9 cellular contexts compared by ENCODE assay signal in the genomic region with DNA sequence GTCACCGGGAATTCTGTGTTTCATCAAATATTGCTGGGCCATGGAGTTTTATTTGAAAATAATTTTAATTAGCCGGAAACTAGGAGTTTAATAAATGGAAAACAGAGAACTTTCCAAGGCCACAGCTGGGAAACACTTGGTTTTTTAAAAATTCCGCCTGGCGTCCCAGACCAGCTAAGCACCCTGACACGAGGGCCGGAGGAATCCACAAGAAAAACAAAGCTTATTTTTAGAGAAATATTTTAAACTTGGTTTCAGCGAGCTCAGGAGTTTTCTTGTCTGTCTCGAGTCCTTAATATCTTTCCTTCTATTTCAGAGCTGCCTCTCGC. TPM values are rescaled to one million over a fixed set of nuclear protein-coding genes. Genes with fewer than 3 reads are reported as not detected.
A peak's percentile ranks its signal among the peaks of the same experiment; 100 is the strongest.
DNase-seq lines count a peak whose midpoint lies in the region; ATAC-seq and TF ChIP-seq lines count a peak whose summit lies in the region.
"Had no signal": no experiment of that assay in that cellular context is flagged by ENCODE, and none has a peak within 500 bp of the region (broad histone marks: within the 10 kb centered on the region; RNA-seq: fewer than 3 reads in every experiment).

No MANE protein-coding gene starts in this region.

- H3K27ac ChIP-seq in body of pancreas: peak overlapping the region; percentile 88 to 98 (median 97)
- H3K27ac ChIP-seq in lower lobe of right lung: peak overlapping the region; percentile 100
- H3K27ac ChIP-seq in thymus (ENCODE audit: low read depth): peak overlapping the region; percentile 100

- TF ChIP-seq POLR2A in body of pancreas (IDR thresholded peaks at IDR 0.05): no peak

- in situ Hi-C loops in GM13977 (cut with MboI; ENCODE audit: low pct_unique_long_range_greater_than_20kb, low sequenced_read_pairs, unreplicated experiment) (no loop called here), KBM-7 (cut with MboI; ENCODE audit: low pct_unique_long_range_greater_than_20kb, low sequenced_read_pairs) (no loop called here)

- WGBS in body of pancreas, 2 donors: 6 to 13% methylated on average over 9 of the region's 9 CpGs
- 40% methylated on average over 9 of the region's 9 CpGs for WGBS in thymus

- CTCF ChIA-PET in activated CD4-positive, alpha-beta T cell treated with anti-CD3 and anti-CD28 coated beads for 36 hours (lab: Charles Lee): interaction anchor here (0.8 to 2.2 kb wide), 10 partner anchors 11 to 213 kb away, joined by 3 to 15 read pairs (median 3); no protein-coding TSS in a partner anchor

- DNase-seq in activated CD4-positive, alpha-beta T cell treated with anti-CD3 and anti-CD28 coated beads for 36 hours: no peak
- DNase-seq in activated CD4-positive, alpha-beta T cell treated with anti-CD3 and anti-CD28 coated beads for 1 hour: no peak
- DNase-seq in body of pancreas (no peak), lower lobe of right lung (no peak), GM13977 (ENCODE audit: low spot score) (no peak), KBM-7 (no peak)
- DNase-seq: ACHN had no signal

- H3K4me3 ChIP-seq in body of pancreas (no peak overlapping the region), lower lobe of right lung (peak overlapping the region; percentile 95), thymus (ENCODE audit: low read length) (peak overlapping the region; percentile 80)

- peak overlapping the region; percentile 98 for H3K27ac Mint-ChIP-seq in activated CD4-positive, alpha-beta T cell treated with anti-CD3 and anti-CD28 coated beads for 36 hours

- H3K4me3 Mint-ChIP-seq in activated CD4-positive, alpha-beta T cell treated with anti-CD3 and anti-CD28 coated beads for 36 hours: peak overlapping the region; percentile 83

- TF ChIP-seq CTCF in body of pancreas (IDR thresholded peaks at IDR 0.05) (peak in 2 of 7 experiments; percentile 7 to 22), lower lobe of right lung (IDR thresholded peaks at IDR 0.05) (no peak), GM13977 (IDR thresholded peaks at IDR 0.05; ENCODE audit: extremely low read depth, insufficient read depth, missing control alignments) (no peak)

- ATAC-seq in activated CD4-positive, alpha-beta T cell treated with anti-CD3 and anti-CD28 coated beads for 36 hours: no peak
- ATAC-seq in body of pancreas (no peak), lower lobe of right lung (no peak), HG02885 (IDR thresholded peaks at IDR 0.05; ENCODE audit: poor library complexity, unreplicated experiment) (no peak)

- H3K27me3 Mint-ChIP-seq in activated CD4-positive, alpha-beta T cell treated with anti-CD3 and anti-CD28 coated beads for 36 hours: no peaks in the 10 kb centered on the region

- H3K36me3 Mint-ChIP-seq in activated CD4-positive, alpha-beta T cell treated with anti-CD3 and anti-CD28 coated beads for 36 hours (ENCODE audit: low read depth): peaks cover 29% of the 10 kb centered on the region

- no peaks in the 10 kb centered on the region for H3K9me3 Mint-ChIP-seq in activated CD4-positive, alpha-beta T cell treated with anti-CD3 and anti-CD28 coated beads for 36 hours (ENCODE audit: low read depth)

- intact Hi-C loops in activated CD4-positive, alpha-beta T cell treated with anti-CD3 and anti-CD28 coated beads for 36 hours (cut with DNase I, micrococcal nuclease): loop anchor here in 1 of 2 experiments (1.0 kb wide), 1 partner anchor 81 kb away; no protein-coding TSS in a partner anchor
- intact Hi-C loops in body of pancreas (cut with DNase I) (loop anchor here (10.0 kb wide), 2 partner anchors 53 to 183 kb away; no protein-coding TSS in a partner anchor), lower lobe of right lung (cut with DNase I) (no loop called here)

- peaks cover 58% of the 10 kb centered on the region for H3K4me1 ChIP-seq in body of pancreas
- peaks cover 58% of the 10 kb centered on the region for H3K4me1 ChIP-seq in lower lobe of right lung
- peaks cover 19% of the 10 kb centered on the region for H3K4me1 ChIP-seq in thymus (ENCODE audit: control insufficient read depth, insufficient read depth, low read length)

- H3K36me3 ChIP-seq in body of pancreas (replicated peaks in 1 of 2; ENCODE audit: insufficient read depth in 1 of 2, low read depth in 2 of 2) (no peaks in the 10 kb centered on the region), lower lobe of right lung (peaks cover 11% of the 10 kb centered on the region), thymus (ENCODE audit: control insufficient read depth, insufficient read depth) (peaks cover 23% of the 10 kb centered on the region)

- peaks cover 46% of the 10 kb centered on the region for H3K4me1 Mint-ChIP-seq in activated CD4-positive, alpha-beta T cell treated with anti-CD3 and anti-CD28 coated beads for 36 hours

- H3K9me3 ChIP-seq in body of pancreas (no peaks in the 10 kb centered on the region), lower lobe of right lung (no peaks in the 10 kb centered on the region), thymus (ENCODE audit: control insufficient read depth) (no peaks in the 10 kb centered on the region)

- H3K27me3 ChIP-seq in body of pancreas (no peaks in the 10 kb centered on the region), lower lobe of right lung (ENCODE audit: low read depth) (no peaks in the 10 kb centered on the region), thymus (ENCODE audit: control insufficient read depth, insufficient read depth) (no peaks in the 10 kb centered on the region)

- POLR2A ChIA-PET in activated CD4-positive, alpha-beta T cell treated with anti-CD3 and anti-CD28 coated beads for 36 hours (lab: Charles Lee): interaction anchor here (0.6 to 1.5 kb wide), 2 partner anchors 9 to 365 kb away, joined by 4 to 6 read pairs; partner anchors contain the start of gene ZFP36L2

RNA-seq across cellular contexts. Expression of gene ZFP36L2, which starts 8.2 kb away (rescaled TPM):
- 10 to 100 TPM; 74.4 to 77.7 TPM for total RNA-seq in activated CD4-positive, alpha-beta T cell treated with anti-CD3 and anti-CD28 coated beads for 36 hours
- total RNA-seq in body of pancreas (100 to 1,000 TPM in 1 of 2 donors, 10 to 100 TPM in 1; 57.1 to 116 TPM), lower lobe of right lung (136 TPM)
- 412 TPM for polyA plus RNA-seq in thymus

Comparison
In these comparisons a context has a peak if more than half of its experiments do, and no peak if none do; other contexts are left out.
1. H3K4me3 ChIP-seq: peak in lower lobe of right lung (single experiment) and thymus (single experiment); none in body of pancreas (0 of 2).
2. Peak in every context shown above with its lines, with median percentiles within 50 percentile points of each other: H3K27ac ChIP-seq.